8 cellular contexts compared by ENCODE assay signal in genomic region chr17:66360961-66361565, GRCh38. TPM values are rescaled to one million over a fixed set of nuclear protein-coding genes. Genes with fewer than 3 reads are reported as not detected.
A peak's percentile ranks its signal among the peaks of the same experiment; 100 is the strongest.
DNase-seq lines count a peak whose midpoint lies in the region; ATAC-seq and TF ChIP-seq lines count a peak whose summit lies in the region.
"Not testable (repeated sequence)": the region's sequence is repeated elsewhere in the genome, so short reads cannot be mapped to it uniquely, and the experiment has no call there.

No MANE protein-coding gene starts in this region.

- H3K36me3 Mint-ChIP-seq in activated CD4-positive, alpha-beta T cell treated with anti-CD3 and anti-CD28 coated beads for 36 hours (ENCODE audit: low read depth); activated T-cell treated with anti-CD3 and anti-CD28 coated beads, Interleukin-2, amount 50 U/mL, for 72 hours (ENCODE audit: insufficient read depth in 2 of 2): not testable (repeated sequence)
- H3K36me3 Mint-ChIP-seq in activated naive CD4-positive, alpha-beta T cell treated with anti-CD3 and anti-CD28 coated beads, Interleukin-2, amount 50 U/mL, for 24 hours: peaks cover 11% of the 10 kb centered on the region

- not testable (repeated sequence) for H3K4me3 Mint-ChIP-seq in activated CD4-positive, alpha-beta T cell treated with anti-CD3 and anti-CD28 coated beads for 36 hours
- H3K4me3 Mint-ChIP-seq in activated T-cell treated with anti-CD3 and anti-CD28 coated beads, Interleukin-2, amount 50 U/mL, for 72 hours: peak overlapping the region; percentile 47 to 48
- peak overlapping the region; percentile 3 for H3K4me3 Mint-ChIP-seq in activated naive CD4-positive, alpha-beta T cell treated with anti-CD3 and anti-CD28 coated beads, Interleukin-2, amount 50 U/mL, for 24 hours

- not testable (repeated sequence) for H3K9me3 ChIP-seq in HEK293 (ENCODE audit: control insufficient read depth, insufficient read depth, low read depth, low read length); Panc1 (ENCODE audit: control insufficient read depth, insufficient read depth, low read depth, low read length)

- DNase-seq in Panc1 (ENCODE audit: low read depth, low spot score); activated CD4-positive, alpha-beta T cell treated with anti-CD3 and anti-CD28 coated beads for 36 hours; activated T-cell treated with anti-CD3 and anti-CD28 coated beads, Interleukin-2, amount 50 U/mL, for 72 hours; stimulated activated naive CD8-positive, alpha-beta T cell treated with anti-CD3 and anti-CD28 coated beads, Interleukin-15, Interleukin-2, amounts not matched to agents 100 U/mL and 50 U/mL, for 24 hours: not testable (repeated sequence)
- DNase-seq in amniotic epithelial cell (ENCODE audit: low read depth): peak; percentile 61

- ATAC-seq in Panc1: not testable (repeated sequence)
- ATAC-seq in activated CD4-positive, alpha-beta T cell treated with anti-CD3 and anti-CD28 coated beads for 36 hours: peak; percentile 36
- peak; percentile 43 to 56 for ATAC-seq in activated T-cell treated with anti-CD3 and anti-CD28 coated beads, Interleukin-2, amount 50 U/mL, for 72 hours (replicated peaks in 1 of 2)
- peak; percentile 22 for ATAC-seq in esophagus mucosa
- ATAC-seq in stimulated activated naive CD8-positive, alpha-beta T cell treated with anti-CD3 and anti-CD28 coated beads, Interleukin-15, Interleukin-2, amounts not matched to agents 100 U/mL and 50 U/mL, for 24 hours: peak; percentile 32

- H3K36me3 ChIP-seq in HEK293 (ENCODE audit: control insufficient read depth in 2 of 2, insufficient read depth in 1 of 2, low read length in 2 of 2); Panc1 (ENCODE audit: control insufficient read depth, insufficient read depth, low read length): not testable (repeated sequence)

- TSS peak; percentile 4 for BruUV-seq in Panc1 (replicated peaks; lab: Mats Ljungman, UMichigan)

- H3K27ac ChIP-seq in HEK293 (ENCODE audit: extremely low read depth, low read depth, low read length); Panc1 (ENCODE audit: low read length): not testable (repeated sequence)

- CTCF ChIA-PET in HEK293 (lab: Yijun Ruan, JAX): interaction anchor here (0.8 kb wide), 1 partner anchor 209 kb away, joined by 3 read pairs; no protein-coding TSS in a partner anchor
- CTCF ChIA-PET in Panc1 (lab: Charles Lee): not testable (repeated sequence)
- CTCF ChIA-PET in activated CD4-positive, alpha-beta T cell treated with anti-CD3 and anti-CD28 coated beads for 36 hours (lab: Charles Lee): interaction anchor here (0.7 to 1.1 kb wide), 3 partner anchors 25 to 45 kb away, joined by 3 read pairs; no protein-coding TSS in a partner anchor

- H3K9me3 Mint-ChIP-seq in activated CD4-positive, alpha-beta T cell treated with anti-CD3 and anti-CD28 coated beads for 36 hours (ENCODE audit: low read depth); activated T-cell treated with anti-CD3 and anti-CD28 coated beads, Interleukin-2, amount 50 U/mL, for 72 hours; activated naive CD4-positive, alpha-beta T cell treated with anti-CD3 and anti-CD28 coated beads, Interleukin-2, amount 50 U/mL, for 24 hours: not testable (repeated sequence)

- not testable (repeated sequence) for H3K27me3 ChIP-seq in Panc1 (ENCODE audit: control insufficient read depth, insufficient read depth, low read length)

- H3K27me3 Mint-ChIP-seq in activated CD4-positive, alpha-beta T cell treated with anti-CD3 and anti-CD28 coated beads for 36 hours; activated T-cell treated with anti-CD3 and anti-CD28 coated beads, Interleukin-2, amount 50 U/mL, for 72 hours (ENCODE audit: low read depth); activated naive CD4-positive, alpha-beta T cell treated with anti-CD3 and anti-CD28 coated beads, Interleukin-2, amount 50 U/mL, for 24 hours: not testable (repeated sequence)

- intact Hi-C loops in Panc1 (cut with micrococcal nuclease; ENCODE audit: unreplicated experiment); activated CD4-positive, alpha-beta T cell treated with anti-CD3 and anti-CD28 coated beads for 36 hours (cut with DNase I, micrococcal nuclease): not testable (repeated sequence)

- peak overlapping the region; percentile 79 for H3K27ac Mint-ChIP-seq in activated CD4-positive, alpha-beta T cell treated with anti-CD3 and anti-CD28 coated beads for 36 hours
- H3K27ac Mint-ChIP-seq in activated T-cell treated with anti-CD3 and anti-CD28 coated beads, Interleukin-2, amount 50 U/mL, for 72 hours: peak overlapping the region; percentile 69
- H3K27ac Mint-ChIP-seq in activated naive CD4-positive, alpha-beta T cell treated with anti-CD3 and anti-CD28 coated beads, Interleukin-2, amount 50 U/mL, for 24 hours: peak overlapping the region; percentile 66

- TF ChIP-seq CTCF in HEK293 (tag by site-specific recombination; IDR thresholded peaks at IDR 0.05); Panc1 (IDR thresholded peaks at IDR 0.05): not testable (repeated sequence)

- peaks cover 80% of the 10 kb centered on the region for H3K4me1 Mint-ChIP-seq in activated CD4-positive, alpha-beta T cell treated with anti-CD3 and anti-CD28 coated beads for 36 hours
- H3K4me1 Mint-ChIP-seq in activated T-cell treated with anti-CD3 and anti-CD28 coated beads, Interleukin-2, amount 50 U/mL, for 72 hours (ENCODE audit: low read depth): peaks cover 75% of the 10 kb centered on the region
- H3K4me1 Mint-ChIP-seq in activated naive CD4-positive, alpha-beta T cell treated with anti-CD3 and anti-CD28 coated beads, Interleukin-2, amount 50 U/mL, for 24 hours: peaks cover 92% of the 10 kb centered on the region

- POLR2A ChIA-PET in HEK293 (lab: Yijun Ruan, JAX); activated CD4-positive, alpha-beta T cell treated with anti-CD3 and anti-CD28 coated beads for 36 hours (lab: Charles Lee): not testable (repeated sequence)
- POLR2A ChIA-PET in Panc1 (lab: Charles Lee): interaction anchor here (0.7 kb wide), 1 partner anchor 240 kb away, joined by 3 read pairs; no protein-coding TSS in a partner anchor

- H3K4me3 ChIP-seq in HEK293 (ENCODE audit: low read depth, low read length); Panc1 (ENCODE audit: low read depth in 2 of 2, low read length in 2 of 2): not testable (repeated sequence)

- in situ Hi-C loops in Panc1 (cut with HindIII; ENCODE audit: low pct_unique_long_range_greater_than_20kb, low sequenced_read_pairs): not testable (repeated sequence)

- peaks cover 14% of the 10 kb centered on the region for H3K4me1 ChIP-seq in HEK293 (ENCODE audit: control insufficient read depth, insufficient read depth, low read length)
- peaks cover 47% of the 10 kb centered on the region for H3K4me1 ChIP-seq in Panc1 (ENCODE audit: control insufficient read depth, insufficient read depth, low read length)

TF ChIP-seq in HEK293, 187 proteins besides CTCF, POLR2A, EP300 and RAD21:
- TF ChIP-seq ZNF121 (tag by site-specific recombination; IDR thresholded peaks at IDR 0.05): peak; percentile 69
TF ChIP-seq in HEK293: peak in this region for 1; not testable (repeated sequence) for 186.

RNA-seq across cellular contexts. Expression of gene PRKCA, which starts 58.6 kb away (rescaled TPM):
- total RNA-seq in Panc1 (2021; ENCODE audit: unreplicated experiment) (53.0 TPM), esophagus mucosa (4.5 TPM)
- 19.2 TPM for polyA plus RNA-seq in Panc1 (2012; ENCODE audit: insufficient read length)
- 10 to 100 TPM; 73.3 to 77.0 TPM for total RNA-seq in activated CD4-positive, alpha-beta T cell treated with anti-CD3 and anti-CD28 coated beads for 36 hours
- total RNA-seq in activated T-cell treated with anti-CD3 and anti-CD28 coated beads, Interleukin-2, amount 50 U/mL, for 72 hours: 100 to 1,000 TPM; 126 to 138 TPM
